Comparison of ENCODE assay signal across 11 cellular contexts in genomic region chr1:65791860-65792670, GRCh38. TPM values are rescaled to one million over a fixed set of nuclear protein-coding genes. Genes with fewer than 3 reads are reported as not detected.
DNase-seq lines count a peak whose midpoint lies in the region; ATAC-seq and TF ChIP-seq lines count a peak whose summit lies in the region.
"Had no signal": no experiment of that assay in that cellular context is flagged by ENCODE, and none has a peak within 500 bp of the region (broad histone marks: within the 10 kb centered on the region; RNA-seq: fewer than 3 reads in every experiment).

No MANE protein-coding gene starts in this region.

- H3K27ac ChIP-seq in breast epithelium (no peak overlapping the region), lung (ENCODE audit: low read depth in 1 of 2, low read length in 1 of 2) (no peak overlapping the region), upper lobe of right lung (no peak overlapping the region)

- CTCF ChIA-PET in MCF 10A (lab: Yijun Ruan, JAX), result no interaction called here

- H3K4me1 Mint-ChIP-seq in MCF 10A (ENCODE audit: insufficient read depth, unreplicated experiment), result peaks cover 5% of the 10 kb centered on the region
- no peaks in the 10 kb centered on the region for H3K4me1 Mint-ChIP-seq in natural killer cell

- intact Hi-C loops in breast epithelium (cut with DNase I; ENCODE audit: low total_unique reads), result no loop called here
- intact Hi-C loops in MCF 10A (cut with micrococcal nuclease), result no loop called here
- intact Hi-C loops in upper lobe of right lung (cut with DNase I), result no loop called here
- intact Hi-C loops in natural killer cell (cut with micrococcal nuclease), result no loop called here

- H3K4me3 ChIP-seq in breast epithelium (peak overlapping the region; percentile 30 to 60 (median 46)), lung (no peak overlapping the region), upper lobe of right lung (peak overlapping the region; percentile 37)

- BruUV-seq in MCF 10A (replicated peaks; lab: Mats Ljungman, UMichigan), result no TSS peak

- no peak for TF ChIP-seq POLR2A in breast epithelium (IDR thresholded peaks at IDR 0.05)

- H3K9me3 ChIP-seq in breast epithelium, result peaks cover 0 to 20% of the 10 kb centered on the region in 2 donors
- H3K9me3 ChIP-seq in lung (ENCODE audit: control insufficient read depth in 2 of 2, insufficient read depth in 1 of 2, low read length in 1 of 2), result peaks cover 0 to 4% of the 10 kb centered on the region in 2 donors
- H3K9me3 ChIP-seq in upper lobe of right lung, result no peaks in the 10 kb centered on the region

- no peaks in the 10 kb centered on the region for H3K36me3 ChIP-seq in breast epithelium
- H3K36me3 ChIP-seq in lung (ENCODE audit: control insufficient read depth in 2 of 2, insufficient read depth in 2 of 2, low read length in 2 of 2), result no peaks in the 10 kb centered on the region
- H3K36me3 ChIP-seq in upper lobe of right lung, result no peaks in the 10 kb centered on the region

- 10 to 11% methylated on average over 35 of the region's 35 CpGs for WGBS in lung, 2 donors

- no peak overlapping the region for H3K4me3 Mint-ChIP-seq in MCF 10A (ENCODE audit: unreplicated experiment)
- H3K4me3 Mint-ChIP-seq in natural killer cell, result no peak overlapping the region
- H3K4me3 Mint-ChIP-seq: CD8-positive, alpha-beta memory T cell had no signal

- ATAC-seq in lung (ENCODE audit: insufficient read depth, low FRiP score) (peak; percentile 17), upper lobe of right lung (peak; percentile 49), natural killer cell (no peak)

- H3K4me1 ChIP-seq in breast epithelium (no peaks in the 10 kb centered on the region), lung (ENCODE audit: control insufficient read depth in 2 of 2, insufficient read depth in 2 of 2, low read length in 2 of 2) (peaks cover 0 to 11% of the 10 kb centered on the region in 2 donors), upper lobe of right lung (peaks cover 3% of the 10 kb centered on the region)

- H3K27ac Mint-ChIP-seq in MCF 10A (ENCODE audit: low read depth, unreplicated experiment) (no peak overlapping the region), natural killer cell (no peak overlapping the region)
- H3K27ac Mint-ChIP-seq: CD8-positive, alpha-beta memory T cell had no signal

- POLR2A ChIA-PET in MCF 10A (lab: Yijun Ruan, JAX), result no interaction called here

- H3K27me3 ChIP-seq in breast epithelium, result peaks cover 5 to 39% of the 10 kb centered on the region in 2 donors
- no peaks in the 10 kb centered on the region for H3K27me3 ChIP-seq in lung (ENCODE audit: control insufficient read depth, insufficient read depth)
- peaks cover 40% of the 10 kb centered on the region for H3K27me3 ChIP-seq in upper lobe of right lung

- H3K36me3 Mint-ChIP-seq in MCF 10A (ENCODE audit: insufficient read depth, unreplicated experiment) (no peaks in the 10 kb centered on the region), natural killer cell (no peaks in the 10 kb centered on the region)
- H3K36me3 Mint-ChIP-seq: CD8-positive, alpha-beta memory T cell had no signal

- H3K27me3 Mint-ChIP-seq in MCF 10A (ENCODE audit: insufficient read depth, unreplicated experiment) (peaks cover 53% of the 10 kb centered on the region), natural killer cell (ENCODE audit: low read depth in 2 of 2) (peaks cover 17 to 30% of the 10 kb centered on the region in 2 donors)

- peak in 1 of 2 donors; percentile 48 for DNase-seq in breast epithelium (ENCODE audit: low spot score in 2 of 2)
- no peak for DNase-seq in MCF 10A (ENCODE audit: unreplicated experiment)
- DNase-seq in dermis blood vessel endothelial cell, result peak; percentile 9
- no peak for DNase-seq in lung (ENCODE audit: low spot score)
- DNase-seq in upper lobe of right lung, result peak; percentile 63
- no peak for DNase-seq in H4 (ENCODE audit: low spot score)
- DNase-seq in HK-2 (ENCODE audit: unreplicated experiment), result no peak
- no peak for DNase-seq in natural killer cell
- DNase-seq: activated CD4-positive, alpha-beta T cell treated with anti-CD3 and anti-CD28 coated beads, Interleukin-2, amount 50 U/mL, for 48 hours; NCI-H1694 treated with DMSO at 0.1 percent for 48 hours had no signal

- TF ChIP-seq CTCF in breast epithelium (IDR thresholded peaks at IDR 0.05) (no peak), MCF 10A (IDR thresholded peaks at IDR 0.05; ENCODE audit: unreplicated experiment) (no peak), lung (IDR thresholded peaks at IDR 0.05; ENCODE audit: control extremely low read depth, extremely low read depth) (no peak), upper lobe of right lung (IDR thresholded peaks at IDR 0.05) (no peak), natural killer cell (IDR thresholded peaks at IDR 0.05) (no peak)

- H3K9me3 Mint-ChIP-seq in MCF 10A (ENCODE audit: unreplicated experiment), result peaks cover 13% of the 10 kb centered on the region
- peaks cover 2 to 4% of the 10 kb centered on the region in 2 donors for H3K9me3 Mint-ChIP-seq in natural killer cell

RNA-seq across cellular contexts. Expression of gene PDE4B, which starts 0.6 kb away (rescaled TPM):
- total RNA-seq in breast epithelium, result 100 to 1,000 TPM in 1 of 3 donors, 10 to 100 TPM in 1, 1 to 10 TPM in 1; 8.0 to 207 (median 54.4) TPM
- 2.8 and 3.3 TPM in 2 replicates for total RNA-seq in MCF 10A (2022)
- 156 and 222 TPM in 2 replicates for total RNA-seq in dermis blood vessel endothelial cell
- total RNA-seq in lung, result 10 to 100 TPM in 1 of 2 donors, 1 to 10 TPM in 1; 10.0 to 96.2 TPM
- 10 to 100 TPM in 1 of 2 donors, 1 to 10 TPM in 1; 4.0 to 30.5 TPM for polyA plus RNA-seq in lung
- total RNA-seq in upper lobe of right lung, result 14.3 TPM
- total RNA-seq in H4 (2014; rRNA removed; shearing (Covaris generic)), result 7.1 and 9.4 TPM in 2 replicates
- 10 to 100 TPM; 18.0 to 42.4 (median 25.5) TPM for total RNA-seq in natural killer cell

Comparison
In these comparisons a context has a peak if more than half of its experiments do, and no peak if none do; other contexts are left out.
1. DNase-seq: peak in dermis blood vessel endothelial cell (single experiment) and upper lobe of right lung (single experiment); none in MCF 10A (single experiment), lung (single experiment), H4 (single experiment), HK-2 (single experiment) and natural killer cell (single experiment).
2. ATAC-seq: peak in lung (single experiment) and upper lobe of right lung (single experiment); none in natural killer cell (0 of 3).